ENCODE assay signal across 23 cellular contexts in genomic region chr10:405648-406047, GRCh38.
DNase-seq lines count a peak whose midpoint lies in the region; ATAC-seq and TF ChIP-seq lines count a peak whose summit lies in the region.
"Had no signal": no experiment of that assay in that cellular context is flagged by ENCODE, and none has a peak within 500 bp of the region (broad histone marks: within the 10 kb centered on the region; RNA-seq: fewer than 3 reads in every experiment).

No MANE protein-coding gene starts in this region.

- H3K4me3 ChIP-seq in GM23338 = no peak overlapping the region
- no peak overlapping the region for H3K4me3 ChIP-seq in choroid plexus epithelial cell (ENCODE audit: low read depth, low read length)
- H3K4me3 ChIP-seq in mesenchymal stem cell (ENCODE audit: insufficient read depth in 1 of 2, low read depth in 1 of 2, low read length in 2 of 2) = no peak overlapping the region
- H3K4me3 ChIP-seq: MG63 had no signal

- DNase-seq in GM23338 (ENCODE audit: low spot score) = no peak
- DNase-seq in choroid plexus epithelial cell (ENCODE audit: low read depth) = peak; percentile 82
- DNase-seq in mesenchymal stem cell = no peak
- peak; percentile 31 for DNase-seq in retina
- no peak for DNase-seq in NCI-H1092 treated with DMSO at 0.1 percent for 48 hours (lab: John Stamatoyannopoulos, UW)
- no peak for DNase-seq in MV-4-11 (lab: John Stamatoyannopoulos, UW)
- no peak for DNase-seq in NCI-H1417 (lab: John Stamatoyannopoulos, UW)
- DNase-seq: 8988T, ACHN, Calu3, DMS79 treated with DMSO at 0.1 percent for 48 hours, H7, KG1, MG63, NCI-H1417 treated with DMSO at 0.1 percent for 48 hours, NCI-H1694 treated with DMSO at 0.1 percent for 48 hours, NCI-H2081, NCI-H2227 treated with DMSO at 0.1 percent for 48 hours, NCI-H526 treated with DMSO at 0.1 percent for 48 hours, SHP77 had no signal

- H3K14ac ChIP-seq in mesenchymal stem cell (ENCODE audit: low read length in 2 of 2) = peak overlapping the region in 1 of 2 experiments; percentile 46

- no peak overlapping the region for H3K23ac ChIP-seq in mesenchymal stem cell (ENCODE audit: low read length in 2 of 2)

- no peaks in the 10 kb centered on the region for H3F3A ChIP-seq in GM23338 (replicated peaks; ENCODE audit: low read depth)

- H3K27me3 ChIP-seq in GM23338 (ENCODE audit: insufficient read depth) (no peaks in the 10 kb centered on the region), mesenchymal stem cell (ENCODE audit: control insufficient read depth in 1 of 2, insufficient read depth in 1 of 2, low read length in 2 of 2) (no peaks in the 10 kb centered on the region)
- H3K27me3 ChIP-seq: MG63 had no signal

- no peak overlapping the region for H3K4me2 ChIP-seq in GM23338
- no peak overlapping the region for H3K4me2 ChIP-seq in mesenchymal stem cell (ENCODE audit: low read length, poor library complexity, severe bottlenecking)

- H3K79me2 ChIP-seq in GM23338 (replicated peaks; ENCODE audit: insufficient read depth) = no peaks in the 10 kb centered on the region

- no peaks in the 10 kb centered on the region for H3K9me3 ChIP-seq in mesenchymal stem cell (ENCODE audit: control insufficient read depth, low read length)
- H3K9me3 ChIP-seq: MG63 had no signal

- H3K4me1 Mint-ChIP-seq in GM23338 = no peaks in the 10 kb centered on the region; the same call in 2 of the 3 replicates

- peak overlapping the region; percentile 36; the same call in 1 of the 2 replicates for H3K27ac Mint-ChIP-seq in GM23338

- H2BK120ac ChIP-seq in mesenchymal stem cell (ENCODE audit: low read depth, low read length) = no peak overlapping the region

- 0 out of 3 replicates have a peak, but pooled peaks cover 3% of the 10 kb centered on the region for H3K36me3 Mint-ChIP-seq in GM23338 (ENCODE audit: low read depth)

- H3K27me3 Mint-ChIP-seq in GM23338 (ENCODE audit: insufficient read depth, low read depth, poor library complexity) = peaks cover 4% of the 10 kb centered on the region

- no peak for ATAC-seq in GM23338
- ATAC-seq in HG02870 (IDR thresholded peaks at IDR 0.05; ENCODE audit: unreplicated experiment) = no peak
- ATAC-seq: Panc1 had no signal

- no peak overlapping the region for H4K8ac ChIP-seq in mesenchymal stem cell (ENCODE audit: low read length)

- H3K4ac ChIP-seq in mesenchymal stem cell (ENCODE audit: low read depth in 1 of 2, low read length in 2 of 2) = peak overlapping the region in 1 of 2 experiments; percentile 51

- H2BK5ac ChIP-seq in mesenchymal stem cell (ENCODE audit: low read depth, low read length, poor library complexity, severe bottlenecking) = no peak overlapping the region

- no peak overlapping the region for H2AFZ ChIP-seq in GM23338
- no peak overlapping the region for H2AFZ ChIP-seq in mesenchymal stem cell (ENCODE audit: low read depth, low read length)

- WGBS in mesenchymal stem cell = 89% methylated on average over 12 of the region's 12 CpGs

- no peak overlapping the region for H3K27ac ChIP-seq in GM23338 (ENCODE audit: low read depth)
- peak overlapping the region; percentile 22 for H3K27ac ChIP-seq in mesenchymal stem cell (ENCODE audit: low read length, poor library complexity, severe bottlenecking)
- H3K27ac ChIP-seq: RWPE1 had no signal

- no peak for TF ChIP-seq CTCF in GM23338 (conservative IDR thresholded peaks at IDR 0.05; ENCODE audit: low read depth in 2 of 2)
- peak; percentile 10 for TF ChIP-seq CTCF in choroid plexus epithelial cell (conservative IDR thresholded peaks at IDR 0.05; ENCODE audit: low read depth, low read length)

- no peak overlapping the region for H3K4me3 Mint-ChIP-seq in GM23338

- H4K91ac ChIP-seq in mesenchymal stem cell (ENCODE audit: low read length) = peak overlapping the region; percentile 18

- no peak overlapping the region for H2AK5ac ChIP-seq in mesenchymal stem cell (ENCODE audit: low read length, severe bottlenecking)

- no peak overlapping the region for H2BK12ac ChIP-seq in mesenchymal stem cell (ENCODE audit: low read length in 2 of 2)

- H3K9ac ChIP-seq in mesenchymal stem cell (ENCODE audit: low read length) = no peak overlapping the region

- H3K36me3 ChIP-seq in GM23338 (ENCODE audit: insufficient read depth) = no peaks in the 10 kb centered on the region
- H3K36me3 ChIP-seq in mesenchymal stem cell (ENCODE audit: control insufficient read depth in 1 of 2, insufficient read depth in 2 of 2, low read depth in 1 of 2, low read length in 2 of 2) = peaks cover 20 to 61% of the 10 kb centered on the region in 2 experiments

- H3K9me2 ChIP-seq in GM23338 (ENCODE audit: insufficient read depth) = no peaks in the 10 kb centered on the region

- H3K79me1 ChIP-seq in mesenchymal stem cell (replicated peaks; ENCODE audit: low read length, poor library complexity, severe bottlenecking) = peaks cover 3% of the 10 kb centered on the region

- H3K4me1 ChIP-seq in GM23338 (ENCODE audit: insufficient read depth) (no peaks in the 10 kb centered on the region), mesenchymal stem cell (ENCODE audit: control insufficient read depth, insufficient read depth, low read depth, low read length) (peaks cover 2% of the 10 kb centered on the region)

- no peaks in the 10 kb centered on the region for H4K20me1 ChIP-seq in GM23338 (replicated peaks; ENCODE audit: insufficient read depth)

- no peak overlapping the region for H2BK15ac ChIP-seq in mesenchymal stem cell (ENCODE audit: low read depth, poor library complexity, severe bottlenecking)

- H3K9me3 Mint-ChIP-seq in GM23338 = no peaks in the 10 kb centered on the region; the same call in 2 of the 3 replicates

- H3K18ac ChIP-seq in mesenchymal stem cell (ENCODE audit: low read depth in 1 of 2, low read length in 2 of 2) = peak overlapping the region in 1 of 2 experiments; percentile 40

TF ChIP-seq in GM23338, 12 proteins besides CTCF, POLR2A, EP300 and RAD21:
- TF ChIP-seq NANOG (IDR thresholded peaks at IDR 0.05; ENCODE audit: borderline replicate concordance) (no peak), ETS1 (IDR thresholded peaks at IDR 0.05) (no peak), CREB1 (CRISPR knock-in tag; IDR thresholded peaks at IDR 0.05; ENCODE audit: low read depth) (no peak), REST (IDR thresholded peaks at IDR 0.05; ENCODE audit: unreplicated experiment) (no peak), ZNF114 (CRISPR knock-in tag; IDR thresholded peaks at IDR 0.05) (no peak), JUNB (IDR thresholded peaks at IDR 0.05; ENCODE audit: unreplicated experiment) (no peak)
TF ChIP-seq in GM23338: peak in this region for 0.

Comparison
In these comparisons a context has a peak if more than half of its experiments do, and no peak if none do; other contexts are left out.
1. DNase-seq: peak in choroid plexus epithelial cell (single experiment) and retina (single experiment); none in GM23338 (single experiment), mesenchymal stem cell (single experiment), NCI-H1092 treated with DMSO at 0.1 percent for 48 hours (single experiment), MV-4-11 (single experiment) and NCI-H1417 (0 of 3).